ENCODE assay signal across 8 cellular contexts in genomic region chr14:38884109-38884508, GRCh38.
"Had no signal": no experiment of that assay in that cellular context is flagged by ENCODE, and none has a peak within 500 bp of the region (broad histone marks: within the 10 kb centered on the region; RNA-seq: fewer than 3 reads in every experiment).

No MANE protein-coding gene starts in this region.

- FAIRE-seq: G401.6, GM12878, GM12891, GM12892, GM18507, GM19239 had no signal

- H3K4me3 ChIP-seq: GM12878 had no signal

- DNase-seq: GDM1, GF-D8 had no signal

- ATAC-seq: GM12878 had no signal
